Comparison of ENCODE assay signal across 26 cellular contexts in the genomic region with DNA sequence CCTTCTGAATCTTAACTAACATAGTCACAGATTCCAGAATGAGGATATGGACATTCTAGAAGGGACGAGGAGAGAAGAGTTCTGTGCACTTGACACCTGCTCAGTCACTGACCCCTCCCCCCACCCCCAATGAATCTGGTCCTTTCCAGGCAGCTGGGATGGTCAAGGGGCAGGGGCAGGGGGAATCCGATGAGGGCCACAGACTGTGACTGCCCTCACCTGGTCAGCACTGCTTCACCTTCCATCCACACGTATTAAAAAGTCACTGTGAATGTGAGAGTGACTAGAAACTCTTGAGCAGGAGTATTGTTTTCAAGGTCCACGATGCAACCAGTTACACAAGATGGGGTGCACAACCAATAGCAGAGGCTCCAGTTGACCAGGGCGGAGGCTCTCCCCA. TPM values are rescaled to one million over a fixed set of nuclear protein-coding genes. Genes with fewer than 3 reads are reported as not detected.
"Had no signal": no experiment of that assay in that cellular context is flagged by ENCODE, and none has a peak within 500 bp of the region (broad histone marks: within the 10 kb centered on the region; RNA-seq: fewer than 3 reads in every experiment).

No MANE protein-coding gene starts in this region.

- H3K36me3 ChIP-seq: SJSA1 had no signal

- H3K4me3 ChIP-seq: SJSA1, SK-N-MC had no signal

- H3K9me3 ChIP-seq: SJSA1 had no signal

- H3K27ac ChIP-seq: HL-60, SJSA1, SK-N-MC had no signal

- DNase-seq: KBM-7, MV-4-11, NCI-H1048, NCI-H1105, NCI-H1417, NCI-H1436 treated with DMSO at 0.1 percent for 48 hours, NCI-H1694, NCI-H187 treated with DMSO at 0.1 percent for 48 hours, NCI-H2029 treated with DMSO at 0.1 percent for 48 hours, NCI-H2107, NCI-H2227 treated with DMSO at 0.1 percent for 48 hours, NCI-H446, NCI-H510A, NCI-H524 treated with DMSO at 0.1 percent for 48 hours, NCI-H69, NCI-H774, Right ventricle myocardium superior, RPMI8226, SIG-M5 had no signal

- H3K4me1 ChIP-seq: SJSA1 had no signal

- H3K27me3 ChIP-seq: SJSA1 had no signal

- FAIRE-seq: RCC 7860 had no signal

RNA-seq across cellular contexts. Expression of gene PRAMEF12, which starts 9.5 kb away (rescaled TPM):
- total RNA-seq: HT-29, LHCN-M2, MCF 10A, Right ventricle myocardium superior, SJSA1 had no signal

RNA-seq across cellular contexts. Expression of gene CFAP107, which starts 18.0 kb away (rescaled TPM):
- total RNA-seq: HT-29, LHCN-M2, MCF 10A, Right ventricle myocardium superior, SJSA1 had no signal

RNA-seq across cellular contexts. Expression of gene PRAMEF1, which starts 27.2 kb away (rescaled TPM):
- total RNA-seq: HT-29, LHCN-M2, MCF 10A, Right ventricle myocardium superior, SJSA1 had no signal

RNA-seq across cellular contexts. Expression of gene AADACL3, which starts 48.1 kb away (rescaled TPM):
- total RNA-seq: HT-29, LHCN-M2, MCF 10A, Right ventricle myocardium superior, SJSA1 had no signal
